Comparison of ENCODE assay signal across 14 cellular contexts in the genomic region with DNA sequence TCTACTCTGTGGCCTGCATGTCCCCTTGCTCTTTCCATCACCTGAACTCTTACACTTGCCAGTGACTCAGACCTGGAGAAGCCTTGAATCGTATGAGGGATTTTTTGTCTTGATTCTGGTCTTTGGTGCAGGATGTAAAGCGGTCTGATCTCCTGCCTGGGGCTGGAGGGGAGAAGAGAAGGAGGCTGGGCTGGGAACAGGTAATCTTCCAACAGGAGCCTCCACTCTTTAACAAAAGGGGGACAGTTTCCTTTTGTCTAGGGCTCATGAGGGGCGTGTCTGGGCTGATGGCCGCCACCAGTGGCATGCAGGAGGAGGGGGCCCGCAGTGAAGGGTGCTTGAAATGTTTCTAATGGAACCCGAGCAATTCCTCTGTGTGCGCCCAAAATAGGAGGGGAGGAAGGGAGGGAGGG. TPM values are rescaled to one million over a fixed set of nuclear protein-coding genes. Genes with fewer than 3 reads are reported as not detected.
DNase-seq lines count a peak whose midpoint lies in the region; ATAC-seq and TF ChIP-seq lines count a peak whose summit lies in the region.
"Had no signal": no experiment of that assay in that cellular context is flagged by ENCODE, and none has a peak within 500 bp of the region (broad histone marks: within the 10 kb centered on the region; RNA-seq: fewer than 3 reads in every experiment).

No MANE protein-coding gene starts in this region.

- ATAC-seq in left ventricle myocardium superior (no peak), Right ventricle myocardium inferior (no peak), aorta (ENCODE audit: low FRiP score) (no peak), HG03469 (IDR thresholded peaks at IDR 0.05; ENCODE audit: unreplicated experiment) (no peak)

- DNase-seq in left ventricle myocardium superior (peak; percentile 30), Right ventricle myocardium inferior (ENCODE audit: missing footprints) (no peak), esophagus muscularis mucosa (ENCODE audit: extremely low spot score) (no peak), prostate gland (ENCODE audit: low spot score) (no peak), aorta (no peak), RPMI8226 (no peak)
- DNase-seq in stimulated activated CD4-positive, alpha-beta T cell treated with anti-CD3 and anti-CD28 coated beads, Interleukin-1b, Interleukin-23, amount 100 ng/mL, for 48 hours: no peak
- DNase-seq: activated T-cell treated with anti-CD3 and anti-CD28 coated beads for 4 hours, anterior cingulate cortex, DMS79 treated with DMSO at 0.1 percent for 48 hours, NCI-H1436, NCI-H524 treated with DMSO at 0.1 percent for 48 hours had no signal

- H3K27me3 ChIP-seq in esophagus muscularis mucosa (no peaks in the 10 kb centered on the region), prostate gland (replicated peaks; ENCODE audit: insufficient read depth) (no peaks in the 10 kb centered on the region), aorta (ENCODE audit: control insufficient read depth in 1 of 2, insufficient read depth in 2 of 2, low read length in 1 of 2) (no peaks in the 10 kb centered on the region)
- H3K27me3 ChIP-seq: SJSA1 had no signal

- peaks cover 0 to 2% (median 0%) of the 10 kb centered on the region in 4 donors for H3K36me3 ChIP-seq in esophagus muscularis mucosa
- H3K36me3 ChIP-seq in prostate gland: no peaks in the 10 kb centered on the region
- no peaks in the 10 kb centered on the region for H3K36me3 ChIP-seq in aorta (ENCODE audit: control insufficient read depth in 1 of 2, insufficient read depth in 2 of 2, low read length in 1 of 2)

- TF ChIP-seq CTCF in esophagus muscularis mucosa (IDR thresholded peaks at IDR 0.05): no peak
- no peak for TF ChIP-seq CTCF in prostate gland (IDR thresholded peaks at IDR 0.05)

- TF ChIP-seq POLR2A in esophagus muscularis mucosa (IDR thresholded peaks at IDR 0.05; ENCODE audit: low read depth) (no peak), prostate gland (IDR thresholded peaks at IDR 0.05) (no peak)

- intact Hi-C loops in left ventricle myocardium superior (cut with micrococcal nuclease) (no loop called here), Right ventricle myocardium inferior (cut with DNase I) (loop anchor here (5.0 kb wide), 1 partner anchor 42 kb away; no protein-coding TSS in a partner anchor), esophagus muscularis mucosa (cut with DNase I) (no loop called here), prostate gland (cut with DNase I) (loop anchor here (5.0 kb wide), 1 partner anchor 37 kb away; no protein-coding TSS in a partner anchor), aorta (cut with DNase I) (no loop called here)

- H3K9me3 ChIP-seq in esophagus muscularis mucosa (no peaks in the 10 kb centered on the region), prostate gland (no peaks in the 10 kb centered on the region), aorta (ENCODE audit: control insufficient read depth, low read length) (no peaks in the 10 kb centered on the region)
- H3K9me3 ChIP-seq: SJSA1 had no signal

- H3K27ac ChIP-seq in esophagus muscularis mucosa (replicated peaks in 1 of 4) (peak overlapping the region; percentile 88 to 97 (median 94)), prostate gland (peak overlapping the region; percentile 96 to 97), aorta (ENCODE audit: low read depth in 1 of 2, low read length in 2 of 2) (peak overlapping the region; percentile 81 to 90)
- H3K27ac ChIP-seq: SJSA1 had no signal

- H3K4me1 ChIP-seq in esophagus muscularis mucosa (peaks cover 78 to 100% (median 99%) of the 10 kb centered on the region in 4 donors), prostate gland (replicated peaks) (peaks cover 38% of the 10 kb centered on the region), aorta (ENCODE audit: control insufficient read depth in 1 of 2, insufficient read depth in 2 of 2, low read length in 2 of 2) (peaks cover 6% of the 10 kb centered on the region in 2 donors)

- 51% methylated on average over 7 of the region's 7 CpGs for WGBS in esophagus muscularis mucosa
- WGBS in prostate gland: 12% methylated on average over 7 of the region's 7 CpGs
- WGBS in aorta, 2 donors: 12 to 16% methylated on average over 7 of the region's 7 CpGs

- H3K4me3 ChIP-seq in esophagus muscularis mucosa (no peak overlapping the region), prostate gland (no peak overlapping the region), aorta (ENCODE audit: low read length in 2 of 2) (no peak overlapping the region)
- H3K4me3 ChIP-seq: SJSA1 had no signal

- no peak for TF ChIP-seq EP300 in esophagus muscularis mucosa (IDR thresholded peaks at IDR 0.05)

RNA-seq across cellular contexts. Expression of gene NFIX, which starts 24.7 kb away (rescaled TPM):
- 171 TPM for total RNA-seq in left ventricle myocardium superior
- total RNA-seq in Right ventricle myocardium inferior: 159 TPM
- total RNA-seq in esophagus muscularis mucosa: 100 to 1,000 TPM in 1 of 4 donors, 10 to 100 TPM in 3; 56.0 to 154 (median 79.4) TPM
- total RNA-seq in prostate gland: 100 to 1,000 TPM; 185 to 286 TPM
- total RNA-seq in aorta: 100 to 1,000 TPM; 184 to 327 TPM
- polyA plus RNA-seq in aorta: 10 to 100 TPM; 45.5 to 49.8 TPM

RNA-seq across cellular contexts. Expression of gene DAND5, which starts 50.6 kb away (rescaled TPM):
- total RNA-seq in left ventricle myocardium superior (11.2 TPM), Right ventricle myocardium inferior (9.9 TPM), esophagus muscularis mucosa (under 1 TPM in 3 of 4 donors, not detected in 1; 0.19 to 0.83 (median 0.29) TPM), prostate gland (1 to 10 TPM in 1 of 2 donors, not detected in 1; 1.8 TPM), aorta (not detected)
- under 1 TPM in 1 of 2 donors, not detected in 1; 0.13 TPM for polyA plus RNA-seq in aorta
- total RNA-seq: SJSA1 had no signal

Comparison
In these comparisons a context has a peak if more than half of its experiments do, and no peak if none do; other contexts are left out.
1. intact Hi-C loops: an anchor here in Right ventricle myocardium inferior (5.0 kb wide) and prostate gland (5.0 kb wide); none called in left ventricle myocardium superior, esophagus muscularis mucosa and aorta.